Comparison of ENCODE assay signal across 12 cellular contexts in the genomic region with DNA sequence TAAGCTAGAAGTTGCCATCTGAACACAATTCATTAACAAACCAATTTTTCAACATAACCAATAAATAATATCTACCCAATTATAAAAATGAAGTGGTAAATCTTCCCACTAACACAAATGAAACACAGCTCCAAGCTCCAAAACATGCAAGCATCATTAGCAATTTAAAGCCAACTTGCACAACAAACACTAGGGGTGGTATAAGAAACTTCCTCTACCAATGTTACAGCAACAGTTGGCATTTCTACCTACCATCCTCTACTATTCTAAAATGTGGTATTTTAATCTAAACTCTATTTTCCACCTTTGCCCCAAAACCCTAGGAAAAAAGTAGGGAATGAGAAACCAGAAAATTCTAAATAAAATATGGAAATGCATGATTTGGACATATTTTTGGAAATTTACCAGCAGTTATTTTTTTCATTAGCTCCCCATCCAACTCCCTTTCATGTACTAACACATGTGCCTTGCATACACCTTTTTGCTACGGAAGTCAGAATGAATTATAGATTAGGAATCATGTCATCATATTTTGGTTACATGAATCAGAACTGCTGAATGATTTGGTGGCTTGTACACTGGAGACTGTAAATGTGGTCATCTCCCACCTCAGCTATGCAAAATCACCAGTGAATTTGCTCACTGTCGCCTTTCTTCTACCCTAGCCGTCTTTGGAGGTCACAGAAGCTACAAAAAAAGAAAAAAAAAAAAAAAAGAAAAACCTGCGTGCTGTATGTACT. TPM values are rescaled to one million over a fixed set of nuclear protein-coding genes. Genes with fewer than 3 reads are reported as not detected.
DNase-seq lines count a peak whose midpoint lies in the region; ATAC-seq, FAIRE-seq and TF ChIP-seq lines count a peak whose summit lies in the region.
"Had no signal": no experiment of that assay in that cellular context is flagged by ENCODE, and none has a peak within 500 bp of the region (broad histone marks: within the 10 kb centered on the region; RNA-seq: fewer than 3 reads in every experiment).

No MANE protein-coding gene starts in this region.

- no peak overlapping the region for H3K27ac ChIP-seq in PC-3 (ENCODE audit: low read length)
- no peak overlapping the region for H3K27ac ChIP-seq in foreskin keratinocyte
- H3K27ac ChIP-seq: ascending aorta, KMS-11 had no signal

- CTCF ChIA-PET in BJ (lab: Yijun Ruan, JAX) (interaction anchor here (0.7 to 5.2 kb wide), 5 partner anchors 8 to 149 kb away, joined by 3 to 44 read pairs (median 7); partner anchors contain the start of gene WDR38), PC-3 (lab: Charles Lee) (interaction anchor here (0.5 kb wide), 1 partner anchor 17 kb away, joined by 3 read pairs; no protein-coding TSS in a partner anchor)

- 0 out of 2 replicates have a peak, but pooled peaks cover 4% of the 10 kb centered on the region for H4K20me1 ChIP-seq in PC-3 (ENCODE audit: low read length)

- H3K9ac ChIP-seq in PC-3 (ENCODE audit: low read length): no peak overlapping the region
- H3K9ac ChIP-seq: KMS-11 had no signal

- H3K36me3 ChIP-seq in BJ (ENCODE audit: control insufficient read depth, insufficient read depth, low read length) (no peaks in the 10 kb centered on the region), PC-3 (ENCODE audit: low read depth, low read length) (no peaks in the 10 kb centered on the region)
- H3K36me3 ChIP-seq: ascending aorta had no signal

- no peak overlapping the region for H2AFZ ChIP-seq in PC-3 (ENCODE audit: low read length)

- no peaks in the 10 kb centered on the region for H3F3A ChIP-seq in PC-3 (ENCODE audit: low read length, unreplicated experiment)

- H3K27me3 ChIP-seq in BJ (ENCODE audit: control insufficient read depth, insufficient read depth, low read length) (peaks cover 30% of the 10 kb centered on the region), PC-3 (ENCODE audit: low read length) (no peaks in the 10 kb centered on the region), foreskin keratinocyte (peaks cover 52% of the 10 kb centered on the region)

- intact Hi-C loops in PC-3 (cut with micrococcal nuclease): no loop called here

- no TSS peak for BruUV-seq in PC-3 (replicated peaks; lab: Mats Ljungman, UMichigan)

- POLR2A ChIA-PET in BJ (lab: Charles Lee): interaction anchor here (0.6 kb wide), 1 partner anchor 96 kb away, joined by 14 read pairs; no protein-coding TSS in a partner anchor
- POLR2A ChIA-PET in PC-3 (lab: Charles Lee; ENCODE audit: unreplicated experiment): no interaction called here

- TF ChIP-seq POLR2A in GM12892 (IDR thresholded peaks at IDR 0.05; ENCODE audit: low read depth, low read length): no peak

- no peaks in the 10 kb centered on the region for H3K9me2 ChIP-seq in PC-3 (replicated peaks; ENCODE audit: low read length)

- H3K4me3 ChIP-seq in BJ (ENCODE audit: low read depth, low read length) (no peak overlapping the region), PC-3 (ENCODE audit: low read length) (no peak overlapping the region)
- H3K4me3 ChIP-seq: ascending aorta had no signal

- no peaks in the 10 kb centered on the region for H3K4me1 ChIP-seq in PC-3 (ENCODE audit: insufficient read depth, low read length)
- no peaks in the 10 kb centered on the region for H3K4me1 ChIP-seq in foreskin keratinocyte

- H3K9me3 ChIP-seq in PC-3 (ENCODE audit: low read length): no peaks in the 10 kb centered on the region
- H3K9me3 ChIP-seq: ascending aorta had no signal

- ATAC-seq in PC-3: no peak
- no peak for ATAC-seq in foreskin keratinocyte
- ATAC-seq in HG03280 (IDR thresholded peaks at IDR 0.05; ENCODE audit: unreplicated experiment): no peak

- H3K4me2 ChIP-seq in PC-3 (ENCODE audit: low read length): no peak overlapping the region
- H3K4me2 ChIP-seq: KMS-11 had no signal

- peaks cover 65% of the 10 kb centered on the region for H3K79me2 ChIP-seq in PC-3 (ENCODE audit: low read length)

- FAIRE-seq in GM12892 (lab: Jason Lieb, UNC): peak; percentile 60
- FAIRE-seq: urothelium cell line had no signal

- DNase-seq in BJ (ENCODE audit: low read depth): no peak
- DNase-seq in GM12892 (ENCODE audit: insufficient read length): no peak
- no peak for DNase-seq in PC-3
- no peak for DNase-seq in foreskin keratinocyte
- DNase-seq in DMS53 treated with DMSO at 0.1 percent for 48 hours (lab: John Stamatoyannopoulos, UW; ENCODE audit: unreplicated experiment): no peak
- DNase-seq in central memory CD4-positive, alpha-beta T cell: no peak
- DNase-seq in NCI-H748 (lab: John Stamatoyannopoulos, UW; ENCODE audit: unreplicated experiment): no peak
- DNase-seq: T-helper 9 cell had no signal

- TF ChIP-seq CTCF in BJ (IDR thresholded peaks at IDR 0.05; ENCODE audit: insufficient read depth, low read depth, low read length): 0 out of 2 replicates have a peak, but pooled peaks have one; percentile 8
- TF ChIP-seq CTCF in PC-3 (conservative IDR thresholded peaks at IDR 0.05; ENCODE audit: low read depth, low read length): peak; percentile 41; the same call in 1 of the 2 replicates
- TF ChIP-seq CTCF in foreskin keratinocyte (conservative IDR thresholded peaks at IDR 0.05): peak; percentile 38

RNA-seq across cellular contexts. Expression of gene NR6A1, which starts 4.1 kb away (rescaled TPM):
- polyA plus RNA-seq in BJ (2011; rRNA removed) (0.23 and 0.25 TPM in 2 replicates), foreskin keratinocyte (0.18 and 0.39 TPM in 2 replicates)
- 0.21 and 0.47 TPM in 2 replicates for polyA minus RNA-seq in BJ (2011; rRNA and poly(A)+ RNA removed)
- polyA plus RNA-seq in GM12892 (2012; ENCODE audit: missing spikeins): 4.1 TPM
- total RNA-seq in PC-3 (2014; rRNA removed) (0.77 and 1.6 TPM in 2 replicates), foreskin keratinocyte (0.68 and 1.0 TPM in 2 replicates)

RNA-seq across cellular contexts. Expression of gene OLFML2A, which starts 9.9 kb away (rescaled TPM):
- polyA plus RNA-seq in BJ (2011; rRNA removed): 2.0 and 2.5 TPM in 2 replicates
- 1.5 and 1.9 TPM in 2 replicates for polyA minus RNA-seq in BJ (2011; rRNA and poly(A)+ RNA removed)
- 1.6 TPM for polyA plus RNA-seq in GM12892 (2012; ENCODE audit: missing spikeins)
- 3.4 and 4.7 TPM in 2 replicates for total RNA-seq in PC-3 (2014; rRNA removed)
- 1.3 and 3.1 TPM in 2 replicates for total RNA-seq in foreskin keratinocyte
- 0.51 and 1.5 TPM in 2 replicates for polyA plus RNA-seq in foreskin keratinocyte
